Comparison of ENCODE assay signal across 17 cellular contexts in genomic region chr7:25959168-25959734, GRCh38.
"Had no signal": no experiment of that assay in that cellular context is flagged by ENCODE, and none has a peak within 500 bp of the region (broad histone marks: within the 10 kb centered on the region; RNA-seq: fewer than 3 reads in every experiment).

No MANE protein-coding gene starts in this region.

- H3K9me3 Mint-ChIP-seq: activated naive CD8-positive, alpha-beta T cell treated with anti-CD3 and anti-CD28 coated beads, Interleukin-2, amount 10 ng/mL, durations not matched to agents 7 days and 5 days; neural crest cell; T-helper 2 cell treated with Interferon-gamma antibody and Interleukin-4, amounts not matched to agents 5 μg/mL and 100 μg/mL, for 36 hours had no signal

- H3K36me3 ChIP-seq: breast epithelium, esophagus squamous epithelium, ovary had no signal

- H3K9me3 ChIP-seq: breast epithelium, esophagus squamous epithelium, ovary had no signal

- DNase-seq: activated CD8-positive, alpha-beta memory T cell treated with anti-CD3 and anti-CD28 coated beads, Interleukin-2, amount 50 U/mL, for 48 hours; activated CD8-positive, alpha-beta T cell treated with anti-CD3 and anti-CD28 coated beads for 36 hours; activated naive CD8-positive, alpha-beta T cell treated with anti-CD3 and anti-CD28 coated beads, Interleukin-2, amount 10 ng/mL, durations not matched to agents 7 days and 5 days; anterior cingulate cortex; esophagus squamous epithelium; foreskin fibroblast; head of caudate nucleus; islet precursor cell; left ventricle myocardium superior; mesendoderm; ovary; stimulated activated CD4-positive, alpha-beta T cell treated with anti-CD3 and anti-CD28 coated beads, Interleukin-4, amount 100 ng/mL, for 1 hour; stimulated activated CD8-positive, alpha-beta memory T cell treated with anti-CD3 and anti-CD28 coated beads, Interleukin-4, amount 100 ng/mL, for 48 hours; stimulated activated naive CD8-positive, alpha-beta T cell treated with anti-CD3 and anti-CD28 coated beads, Interleukin-15, Interleukin-2, amounts not matched to agents 100 U/mL and 50 U/mL, for 24 hours had no signal

- H3K27ac ChIP-seq: breast epithelium, esophagus squamous epithelium, ovary had no signal

- H3K4me3 ChIP-seq: breast epithelium, esophagus squamous epithelium, ovary had no signal

- H3K36me3 Mint-ChIP-seq: activated naive CD8-positive, alpha-beta T cell treated with anti-CD3 and anti-CD28 coated beads, Interleukin-2, amount 10 ng/mL, durations not matched to agents 7 days and 5 days had no signal

- H3K4me1 Mint-ChIP-seq: activated naive CD8-positive, alpha-beta T cell treated with anti-CD3 and anti-CD28 coated beads, Interleukin-2, amount 10 ng/mL, durations not matched to agents 7 days and 5 days had no signal

- H3K4me1 ChIP-seq: breast epithelium had no signal

- H3K27ac Mint-ChIP-seq: activated CD8-positive, alpha-beta T cell treated with anti-CD3 and anti-CD28 coated beads for 36 hours; activated naive CD8-positive, alpha-beta T cell treated with anti-CD3 and anti-CD28 coated beads, Interleukin-2, amount 10 ng/mL, durations not matched to agents 7 days and 5 days; T-helper 2 cell treated with Interferon-gamma antibody and Interleukin-4, amounts not matched to agents 5 μg/mL and 100 μg/mL, for 36 hours had no signal

- H3K4me3 Mint-ChIP-seq: activated CD8-positive, alpha-beta T cell treated with anti-CD3 and anti-CD28 coated beads for 36 hours; activated naive CD8-positive, alpha-beta T cell treated with anti-CD3 and anti-CD28 coated beads, Interleukin-2, amount 10 ng/mL, durations not matched to agents 7 days and 5 days; neural crest cell; T-helper 2 cell treated with Interferon-gamma antibody and Interleukin-4, amounts not matched to agents 5 μg/mL and 100 μg/mL, for 36 hours had no signal

- ATAC-seq: activated CD8-positive, alpha-beta T cell treated with anti-CD3 and anti-CD28 coated beads for 36 hours; left ventricle myocardium superior; stimulated activated naive CD8-positive, alpha-beta T cell treated with anti-CD3 and anti-CD28 coated beads, Interleukin-15, Interleukin-2, amounts not matched to agents 100 U/mL and 50 U/mL, for 24 hours had no signal

- H3K27me3 ChIP-seq: breast epithelium, ovary had no signal
